In the genomic region with DNA sequence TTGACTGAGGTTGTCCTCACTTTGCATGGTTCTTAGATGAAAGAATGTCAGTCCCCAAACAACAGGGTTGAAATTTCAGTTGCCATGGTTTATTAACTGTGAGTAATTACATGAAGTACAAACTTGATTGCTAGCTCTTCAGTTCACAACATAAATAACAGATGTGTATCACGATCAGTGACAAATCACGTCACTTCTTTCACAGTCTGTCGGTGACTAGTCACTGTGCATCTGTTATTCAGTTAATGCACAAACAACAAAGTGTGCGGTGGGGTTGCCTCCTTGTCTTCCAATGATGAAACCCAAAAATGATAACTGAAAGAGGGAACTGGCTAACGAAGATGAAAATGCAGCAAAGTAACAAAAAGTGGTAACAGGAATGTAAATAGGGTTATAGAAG, we compare ENCODE assay signal across 21 cellular contexts.
"Had no signal": no experiment of that assay in that cellular context is flagged by ENCODE, and none has a peak within 500 bp of the region (broad histone marks: within the 10 kb centered on the region; RNA-seq: fewer than 3 reads in every experiment).

No MANE protein-coding gene starts in this region.

- H3K36me3 ChIP-seq: esophagus muscularis mucosa, gastroesophageal sphincter, neutrophil, right lobe of liver, spleen, tibial artery, upper lobe of left lung, uterus had no signal

- H3K27ac Mint-ChIP-seq: naive thymus-derived CD4-positive, alpha-beta T cell; stimulated activated memory B cell treated with anti-CD40 and anti-IgM and Interleukin-4, amounts not matched to agents 10 μg/mL and 1 μg/mL and 100 μg/mL, for 72 hours; stimulated activated naive CD8-positive, alpha-beta T cell treated with anti-CD3 and anti-CD28 coated beads, Interleukin-15, Interleukin-2, amounts not matched to agents 100 ng/mL and 50 ng/mL, for 24 hours had no signal

- ATAC-seq: gastroesophageal sphincter; left colon; naive thymus-derived CD4-positive, alpha-beta T cell; psoas muscle; right lobe of liver; stimulated activated memory B cell treated with anti-CD40 and anti-IgM and Interleukin-4, amounts not matched to agents 10 μg/mL and 1 μg/mL and 100 μg/mL, for 72 hours had no signal

- H3K9me3 Mint-ChIP-seq: naive thymus-derived CD4-positive, alpha-beta T cell; stimulated activated memory B cell treated with anti-CD40 and anti-IgM and Interleukin-4, amounts not matched to agents 10 μg/mL and 1 μg/mL and 100 μg/mL, for 72 hours; stimulated activated naive CD8-positive, alpha-beta T cell treated with anti-CD3 and anti-CD28 coated beads, Interleukin-15, Interleukin-2, amounts not matched to agents 100 ng/mL and 50 ng/mL, for 24 hours had no signal

- DNase-seq: effector memory CD4-positive, alpha-beta T cell; foreskin fibroblast; head of caudate nucleus; hippocampal formation; left colon; naive thymus-derived CD4-positive, alpha-beta T cell; psoas muscle; retina; right lobe of liver; spleen; stimulated activated CD4-positive, alpha-beta T cell treated with anti-CD3 and anti-CD28 coated beads, Interleukin-15, amount 100 ng/mL, for 24 hours; stimulated activated CD4-positive, alpha-beta T cell treated with anti-CD3 and anti-CD28 coated beads, Interleukin-1b, Interleukin-23, amount 100 ng/mL, for 48 hours; stimulated activated CD4-positive, alpha-beta T cell treated with anti-CD3 and anti-CD28 coated beads, Interleukin-4, amount 100 ng/mL, for 24 hours; tibial artery; upper lobe of left lung; uterus had no signal

- H3K4me1 ChIP-seq: esophagus muscularis mucosa, gastroesophageal sphincter, psoas muscle, right lobe of liver, spleen, tibial artery, upper lobe of left lung, uterus had no signal

- H3K4me3 ChIP-seq: esophagus muscularis mucosa, gastroesophageal sphincter, psoas muscle, right lobe of liver, spleen, tibial artery, upper lobe of left lung, uterus had no signal

- H3K4me1 Mint-ChIP-seq: naive thymus-derived CD4-positive, alpha-beta T cell had no signal

- H3K9me3 ChIP-seq: esophagus muscularis mucosa, gastroesophageal sphincter, neutrophil, psoas muscle, right lobe of liver, spleen, tibial artery, upper lobe of left lung, uterus had no signal

- H3K27me3 ChIP-seq: esophagus muscularis mucosa, gastroesophageal sphincter, right lobe of liver, upper lobe of left lung, uterus had no signal

- H3K27ac ChIP-seq: esophagus muscularis mucosa, gastroesophageal sphincter, neutrophil, psoas muscle, right lobe of liver, spleen, tibial artery, upper lobe of left lung, uterus had no signal

- H3K36me3 Mint-ChIP-seq: naive thymus-derived CD4-positive, alpha-beta T cell; stimulated activated memory B cell treated with anti-CD40 and anti-IgM and Interleukin-4, amounts not matched to agents 10 μg/mL and 1 μg/mL and 100 μg/mL, for 72 hours had no signal

- H3K4me3 Mint-ChIP-seq: naive thymus-derived CD4-positive, alpha-beta T cell; stimulated activated memory B cell treated with anti-CD40 and anti-IgM and Interleukin-4, amounts not matched to agents 10 μg/mL and 1 μg/mL and 100 μg/mL, for 72 hours; stimulated activated naive CD8-positive, alpha-beta T cell treated with anti-CD3 and anti-CD28 coated beads, Interleukin-15, Interleukin-2, amounts not matched to agents 100 ng/mL and 50 ng/mL, for 24 hours had no signal
